ENCODE assay signal across 11 cellular contexts in the genomic region with DNA sequence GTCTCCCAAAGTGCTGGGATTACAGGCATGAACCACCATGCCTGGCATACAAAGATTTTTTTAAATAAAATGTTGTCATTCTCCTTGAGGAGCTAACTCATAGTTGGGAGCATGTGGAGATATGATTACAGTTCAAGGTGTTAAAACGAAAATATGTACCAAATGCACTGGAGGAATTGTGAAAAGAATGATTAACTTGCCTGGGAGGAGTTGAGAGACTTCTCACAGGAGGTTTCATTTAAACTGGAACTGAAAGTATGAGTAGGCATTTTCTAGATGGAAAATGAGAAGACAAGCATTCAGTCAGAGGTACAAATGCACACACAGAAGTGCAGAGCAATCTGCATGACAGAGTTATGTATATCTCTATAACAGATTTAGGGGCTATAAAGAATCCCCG.
DNase-seq lines count a peak whose midpoint lies in the region; ATAC-seq and TF ChIP-seq lines count a peak whose summit lies in the region.
"Had no signal": no experiment of that assay in that cellular context is flagged by ENCODE, and none has a peak within 500 bp of the region (broad histone marks: within the 10 kb centered on the region; RNA-seq: fewer than 3 reads in every experiment).

No MANE protein-coding gene starts in this region.

- no peak for DNase-seq in activated naive CD4-positive, alpha-beta T cell treated with Interleukin-2 at 50 U/mL for 16 hours
- DNase-seq in iPS-NIHi11 (ENCODE audit: low spot score): no peak
- DNase-seq in NCI-H1417 (lab: John Stamatoyannopoulos, UW): no peak
- no peak for DNase-seq in dedifferentiated amniotic fluid mesenchymal stem cell (ENCODE audit: extremely low spot score)
- DNase-seq: activated CD4-positive, alpha-beta T cell treated with anti-CD3 and anti-CD28 coated beads, Interleukin-2, amount 50 U/mL, for 4 hours; erythroblast had no signal

- peak overlapping the region; percentile 61; the same call in 1 of the 2 replicates for H2AFZ ChIP-seq in OCI-LY3 (ENCODE audit: low read depth, low read length)

- H3K9ac ChIP-seq in OCI-LY3 (ENCODE audit: low read length): peak overlapping the region; percentile 43; the same call in 1 of the 2 replicates

- H4K20me1 ChIP-seq in OCI-LY3 (ENCODE audit: insufficient read depth, low read length): no peaks in the 10 kb centered on the region

- H3K27me3 ChIP-seq in OCI-LY3 (ENCODE audit: low read depth, low read length): no peaks in the 10 kb centered on the region

- H3K4me2 ChIP-seq in OCI-LY3 (ENCODE audit: low read length): peak overlapping the region; percentile 88

- H3K4me1 ChIP-seq in OCI-LY3 (ENCODE audit: low read length): peaks cover 20% of the 10 kb centered on the region
- H3K4me1 ChIP-seq: prostate gland had no signal

- TF ChIP-seq CTCF in OCI-LY3 (IDR thresholded peaks at IDR 0.05; ENCODE audit: low read depth, low read length): no peak

- ATAC-seq in GM18502 (IDR thresholded peaks at IDR 0.05; ENCODE audit: poor library complexity, unreplicated experiment): peak; percentile 99
- peak; percentile 100 for ATAC-seq in GM21367 (IDR thresholded peaks at IDR 0.05; ENCODE audit: unreplicated experiment)
- peak; percentile 99 for ATAC-seq in HG03060 (IDR thresholded peaks at IDR 0.05; ENCODE audit: low read depth, unreplicated experiment)

- H3K4me3 ChIP-seq in OCI-LY3 (ENCODE audit: low read length): peak overlapping the region; percentile 59
- H3K4me3 ChIP-seq: prostate gland had no signal

- H3K79me2 ChIP-seq in OCI-LY3 (ENCODE audit: low read length): no peaks in the 10 kb centered on the region

- H3K36me3 ChIP-seq in OCI-LY3 (replicated peaks; ENCODE audit: low read depth, low read length): no peaks in the 10 kb centered on the region
- H3K36me3 ChIP-seq: prostate gland had no signal

- H3K9me3 ChIP-seq in OCI-LY3 (ENCODE audit: insufficient read depth, low read length): no peaks in the 10 kb centered on the region
- H3K9me3 ChIP-seq: prostate gland had no signal

- peak overlapping the region; percentile 78 for H3K27ac ChIP-seq in OCI-LY3 (ENCODE audit: low read length)
- H3K27ac ChIP-seq: prostate gland had no signal
